In the genomic region with DNA sequence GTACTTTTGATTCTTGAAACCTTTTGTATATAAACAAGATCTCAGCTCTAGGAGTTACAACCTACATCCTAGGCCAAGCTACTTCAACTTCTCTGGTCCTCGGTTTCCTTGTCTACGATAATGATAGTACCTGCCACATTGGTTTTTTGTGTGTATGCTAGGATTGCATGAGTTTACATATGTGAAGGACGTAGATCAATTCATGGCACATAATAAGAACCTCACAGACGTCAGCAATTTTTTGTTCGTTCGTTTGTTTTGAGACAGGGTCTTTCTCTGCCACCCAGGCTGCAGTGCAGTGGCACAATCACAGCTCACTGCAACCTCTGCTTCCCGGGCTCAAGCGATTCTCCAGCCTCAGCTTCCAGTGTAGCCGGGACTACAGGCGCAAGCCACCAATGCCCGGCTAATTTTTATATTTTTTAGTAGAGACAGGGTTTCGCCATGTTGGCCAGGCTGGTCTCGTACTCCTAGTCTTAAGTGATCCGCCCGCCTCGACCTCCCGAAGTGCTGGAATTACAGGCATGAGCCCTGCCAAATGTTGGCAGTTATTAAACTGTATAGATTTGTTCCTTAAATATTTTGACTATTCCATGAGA, we compare ENCODE assay signal across 8 cellular contexts. TPM values are rescaled to one million over a fixed set of nuclear protein-coding genes. Genes with fewer than 3 reads are reported as not detected.
DNase-seq lines count a peak whose midpoint lies in the region; ATAC-seq and TF ChIP-seq lines count a peak whose summit lies in the region.

No MANE protein-coding gene starts in this region.

- H3K27me3 Mint-ChIP-seq in activated CD4-positive, alpha-beta memory T cell treated with anti-CD3 and anti-CD28 coated beads, Interleukin-2, amount 10 ng/mL, durations not matched to agents 7 days and 5 days: peaks cover 2% of the 10 kb centered on the region

- H3K9me3 Mint-ChIP-seq in activated CD4-positive, alpha-beta memory T cell treated with anti-CD3 and anti-CD28 coated beads, Interleukin-2, amount 10 ng/mL, durations not matched to agents 7 days and 5 days: no peaks in the 10 kb centered on the region

- peak overlapping the region; percentile 98 for H3K27ac Mint-ChIP-seq in activated CD4-positive, alpha-beta memory T cell treated with anti-CD3 and anti-CD28 coated beads, Interleukin-2, amount 10 ng/mL, durations not matched to agents 7 days and 5 days

- H3K36me3 Mint-ChIP-seq in activated CD4-positive, alpha-beta memory T cell treated with anti-CD3 and anti-CD28 coated beads, Interleukin-2, amount 10 ng/mL, durations not matched to agents 7 days and 5 days (ENCODE audit: low read depth): peaks cover 9% of the 10 kb centered on the region

- H3K9me3 ChIP-seq in left ventricle myocardium inferior (replicated peaks) (no peaks in the 10 kb centered on the region), skeletal muscle tissue (ENCODE audit: control insufficient read depth in 3 of 3, low read length in 3 of 3) (no peaks in the 10 kb centered on the region)

- POLR2A ChIA-PET in activated CD4-positive, alpha-beta memory T cell treated with anti-CD3 and anti-CD28 coated beads, Interleukin-2, amount 10 ng/mL, durations not matched to agents 7 days and 5 days (lab: Charles Lee): interaction anchor here (0.6 to 3.8 kb wide), 24 partner anchors 10 to 208 kb away, joined by 3 to 82 read pairs (median 6); partner anchors contain the start of gene ACTR3

- H3K4me3 ChIP-seq in left ventricle myocardium inferior (peak overlapping the region; percentile 98), skeletal muscle tissue (ENCODE audit: low read length in 3 of 3) (peak overlapping the region; percentile 95 to 99 (median 99))

- intact Hi-C loops in left ventricle myocardium inferior (cut with micrococcal nuclease): loop anchor here (10.0 kb wide), 1 partner anchor 138 kb away; the partner anchor contains the start of gene ACTR3

- peaks cover 46% of the 10 kb centered on the region for H3K4me1 ChIP-seq in left ventricle myocardium inferior
- H3K4me1 ChIP-seq in skeletal muscle tissue (ENCODE audit: control insufficient read depth in 3 of 3, insufficient read depth in 3 of 3, low read length in 3 of 3): peaks cover 9 to 27% (median 11%) of the 10 kb centered on the region in 3 donors

- DNase-seq in SHP77 treated with DMSO at 0.1 percent for 48 hours (lab: John Stamatoyannopoulos, UW) (peak; percentile 31), SHP77 (lab: John Stamatoyannopoulos, UW) (no peak), left ventricle myocardium inferior (no peak), MV-4-11 (lab: John Stamatoyannopoulos, UW) (no peak), NCI-H524 (lab: John Stamatoyannopoulos, UW) (no peak)
- DNase-seq in activated CD4-positive, alpha-beta memory T cell treated with anti-CD3 and anti-CD28 coated beads, Interleukin-2, amount 10 ng/mL, durations not matched to agents 7 days and 5 days: no peak

- peak overlapping the region; percentile 91 for H3K4me3 Mint-ChIP-seq in activated CD4-positive, alpha-beta memory T cell treated with anti-CD3 and anti-CD28 coated beads, Interleukin-2, amount 10 ng/mL, durations not matched to agents 7 days and 5 days

- CTCF ChIA-PET in activated CD4-positive, alpha-beta memory T cell treated with anti-CD3 and anti-CD28 coated beads, Interleukin-2, amount 10 ng/mL, durations not matched to agents 7 days and 5 days (lab: Charles Lee): interaction anchor here (1.0 to 2.2 kb wide), 12 partner anchors 11 to 153 kb away, joined by 3 to 10 read pairs (median 4); no protein-coding TSS in a partner anchor

- peaks cover 5% of the 10 kb centered on the region for H3K36me3 ChIP-seq in left ventricle myocardium inferior
- H3K36me3 ChIP-seq in skeletal muscle tissue (ENCODE audit: control insufficient read depth in 3 of 3, insufficient read depth in 3 of 3, low read length in 3 of 3): no peaks in the 10 kb centered on the region

- peaks cover 27% of the 10 kb centered on the region for H3K4me1 Mint-ChIP-seq in activated CD4-positive, alpha-beta memory T cell treated with anti-CD3 and anti-CD28 coated beads, Interleukin-2, amount 10 ng/mL, durations not matched to agents 7 days and 5 days

- no peak for ATAC-seq in GM21367 (IDR thresholded peaks at IDR 0.05; ENCODE audit: unreplicated experiment)

- H3K9ac ChIP-seq in skeletal muscle tissue (ENCODE audit: low read depth in 1 of 3, low read length in 3 of 3): peak overlapping the region; percentile 87 to 98 (median 97)

- H3K27me3 ChIP-seq in left ventricle myocardium inferior (ENCODE audit: low read depth): no peaks in the 10 kb centered on the region
- H3K27me3 ChIP-seq in skeletal muscle tissue (ENCODE audit: control insufficient read depth in 3 of 3, insufficient read depth in 3 of 3, low read length in 3 of 3): no peaks in the 10 kb centered on the region

- peak overlapping the region; percentile 95 for H3K27ac ChIP-seq in left ventricle myocardium inferior (replicated peaks)
- H3K27ac ChIP-seq in skeletal muscle tissue (ENCODE audit: low read depth, low read length): peak overlapping the region; percentile 95

- no peak for TF ChIP-seq CTCF in left ventricle myocardium inferior (IDR thresholded peaks at IDR 0.05; ENCODE audit: borderline replicate concordance)

RNA-seq across cellular contexts. Expression of gene SLC35F5, which starts 0.7 kb away (rescaled TPM):
- 10 to 100 TPM; 18.4 to 21.6 TPM for total RNA-seq in activated CD4-positive, alpha-beta memory T cell treated with anti-CD3 and anti-CD28 coated beads, Interleukin-2, amount 10 ng/mL, durations not matched to agents 7 days and 5 days
- 61.4 TPM for total RNA-seq in left ventricle myocardium inferior
- 178 TPM for total RNA-seq in skeletal muscle tissue
